In genomic region chr10:47295411-47295810, GRCh38 we compare ENCODE assay signal across 2 cellular contexts.
A peak's percentile ranks its signal among the peaks of the same experiment; 100 is the strongest.
TF ChIP-seq lines count a peak whose summit lies in the region.

No MANE protein-coding gene starts in this region.

TF ChIP-seq in endothelial cell of umbilical vein, 7 proteins besides CTCF, POLR2A, EP300 and RAD21:
- TF ChIP-seq GATA2 (IDR thresholded peaks at IDR 0.05; ENCODE audit: insufficient read depth, insufficient read length, low read depth, low read length) (no peak), JUN (IDR thresholded peaks at IDR 0.05; ENCODE audit: borderline replicate concordance, insufficient read depth, insufficient read length, low read depth) (no peak), EZH2 (IDR thresholded peaks at IDR 0.05; ENCODE audit: borderline replicate concordance, low read depth, low read length, severe bottlenecking) (peak; percentile 9), FOS (IDR thresholded peaks at IDR 0.05; ENCODE audit: borderline replicate concordance, insufficient read depth, low read length) (no peak), MAX (IDR thresholded peaks at IDR 0.05; ENCODE audit: insufficient read depth, insufficient read length) (no peak)

TF ChIP-seq in GM12891, 5 proteins besides CTCF, POLR2A, EP300 and RAD21:
- TF ChIP-seq POU2F2 (IDR thresholded peaks at IDR 0.05; ENCODE audit: low read depth, low read length) = no peak
- no peak for TF ChIP-seq SPI1 (IDR thresholded peaks at IDR 0.05; ENCODE audit: low read depth, low read length)
- TF ChIP-seq POLR2AphosphoS5 (IDR thresholded peaks at IDR 0.05; ENCODE audit: low read depth, low read length) = no peak
- no peak for TF ChIP-seq PAX5 (IDR thresholded peaks at IDR 0.05; ENCODE audit: insufficient read depth, low read length, severe bottlenecking)
- no peak for TF ChIP-seq TAF1 (IDR thresholded peaks at IDR 0.05; ENCODE audit: low read depth, low read length)
TF ChIP-seq in GM12891: peak in this region for 0.
